8 cellular contexts compared by ENCODE assay signal in the genomic region with DNA sequence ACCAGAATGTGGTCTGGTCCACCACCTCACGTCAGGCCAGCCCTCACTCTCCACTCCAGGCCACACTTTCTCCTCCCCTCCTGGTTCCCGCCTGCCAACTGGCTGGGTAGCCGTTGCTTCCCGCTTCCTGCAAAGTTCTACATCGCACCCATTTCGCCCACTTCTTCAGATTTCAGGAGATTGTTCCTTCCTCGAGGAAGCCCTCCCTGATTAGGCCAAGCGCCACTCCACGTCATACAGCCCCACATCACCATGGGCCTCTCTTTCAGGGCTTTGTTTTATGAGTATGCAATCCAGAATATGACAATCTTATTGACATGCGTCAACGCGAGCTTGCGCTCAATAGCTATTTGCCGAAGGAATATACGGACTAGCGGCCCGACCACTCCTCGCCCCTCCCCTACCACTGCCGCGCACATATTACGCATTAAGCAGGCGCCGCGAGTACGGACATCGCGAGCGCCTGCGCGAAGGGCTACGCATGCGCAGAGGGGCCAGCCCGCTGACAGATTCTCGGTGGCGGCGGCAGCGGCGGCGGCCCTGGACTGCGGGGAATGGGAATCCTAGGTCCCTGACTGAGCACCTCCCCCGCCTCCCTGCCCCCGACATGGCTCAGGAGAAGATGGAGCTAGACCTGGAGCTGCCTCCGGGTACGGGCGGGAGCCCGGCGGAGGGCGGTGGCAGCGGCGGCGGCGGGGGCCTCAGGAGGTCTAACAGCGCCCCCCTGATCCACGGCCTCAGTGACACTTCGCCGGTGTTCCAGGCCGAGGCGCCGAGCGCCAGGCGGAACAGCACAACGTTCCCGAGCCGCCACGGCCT.
DNase-seq lines count a peak whose midpoint lies in the region; ATAC-seq and TF ChIP-seq lines count a peak whose summit lies in the region.

No MANE protein-coding gene starts in this region.

- DNase-seq in AG20443 (ENCODE audit: low spot score) (peak; percentile 98), NCI-H226 (peak; percentile 82), cerebellum (ENCODE audit: low spot score) (peak; percentile 90), kidney epithelial cell (ENCODE audit: low read depth) (peak; percentile 65)
- peak; percentile 88 for DNase-seq in activated CD4-positive, CD25-positive, alpha-beta regulatory T cell treated with anti-CD3 and anti-CD28 coated beads, Interleukin-2, amount 50 U/mL, for 16 hours (ENCODE audit: low read depth, low spot score)
- peak; percentile 95 for DNase-seq in stimulated activated CD4-positive, alpha-beta T cell treated with anti-CD3 and anti-CD28 coated beads, Interleukin-15, amount 100 ng/mL, for 24 hours

- H3K36me3 ChIP-seq in kidney epithelial cell (ENCODE audit: control insufficient read depth, insufficient read depth, low read length), result no peaks in the 10 kb centered on the region

- ATAC-seq in GM19023 (IDR thresholded peaks at IDR 0.05; ENCODE audit: unreplicated experiment) (peak; percentile 86), HG03196 (IDR thresholded peaks at IDR 0.05; ENCODE audit: unreplicated experiment) (peak; percentile 78)

- no peak for TF ChIP-seq CTCF in kidney epithelial cell (IDR thresholded peaks at IDR 0.05; ENCODE audit: insufficient read depth, low read length, poor library complexity, severe bottlenecking)

- H3K27me3 ChIP-seq in kidney epithelial cell (ENCODE audit: control insufficient read depth, insufficient read depth, low read length), result no peaks in the 10 kb centered on the region

- H3K4me3 ChIP-seq in kidney epithelial cell (ENCODE audit: low read depth, low read length), result peak overlapping the region; percentile 69

Comparison
In these comparisons a context has a peak if more than half of its experiments do, and no peak if none do; other contexts are left out.
1. Peak in every context shown above with its lines: DNase-seq, ATAC-seq and H3K4me3 ChIP-seq.